ENCODE assay signal across 22 cellular contexts in the genomic region with DNA sequence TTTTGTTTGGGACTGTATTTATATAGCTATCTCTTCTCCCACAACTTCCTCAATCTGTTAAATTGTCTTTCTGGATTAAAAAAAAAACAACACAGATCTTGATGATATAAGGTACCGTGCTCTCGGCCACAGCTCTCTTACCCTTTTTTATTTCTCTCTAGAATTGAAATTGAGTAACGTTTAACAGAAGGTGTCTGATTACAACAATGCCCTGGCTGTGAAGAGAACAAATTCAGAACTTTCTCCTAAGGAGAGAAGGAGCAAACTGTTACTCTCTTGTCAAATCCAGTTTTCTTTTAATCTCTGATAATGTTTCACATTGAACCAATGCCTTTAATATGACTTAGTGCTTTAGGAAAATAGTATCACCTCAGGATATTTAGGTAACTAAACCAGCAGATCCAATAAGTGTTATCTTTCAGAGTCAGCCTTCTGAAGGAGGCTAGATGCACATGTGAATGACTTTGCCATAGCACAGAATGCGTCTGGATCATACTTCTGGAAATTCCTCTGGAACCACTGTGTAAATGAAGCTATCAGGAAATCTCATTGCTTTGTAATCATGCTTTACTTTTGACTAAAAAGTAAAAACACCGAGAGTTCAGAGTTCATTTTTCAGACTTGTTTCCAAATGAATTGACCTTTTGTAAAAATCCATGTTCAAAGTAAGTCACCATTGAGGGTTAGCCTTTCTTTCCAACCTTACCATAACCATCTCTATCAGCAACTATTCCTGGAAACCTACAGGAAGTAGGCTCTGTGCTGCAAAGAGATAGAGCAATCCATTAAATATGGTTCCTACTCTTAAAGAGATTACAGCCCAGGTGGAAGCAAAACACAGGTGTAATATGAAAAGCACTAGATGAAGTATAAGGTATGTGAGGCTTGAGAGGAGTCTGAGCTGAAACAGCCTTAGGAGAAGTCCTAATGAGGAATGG.
DNase-seq lines count a peak whose midpoint lies in the region; ATAC-seq and TF ChIP-seq lines count a peak whose summit lies in the region.
"Had no signal": no experiment of that assay in that cellular context is flagged by ENCODE, and none has a peak within 500 bp of the region (broad histone marks: within the 10 kb centered on the region; RNA-seq: fewer than 3 reads in every experiment).

No MANE protein-coding gene starts in this region.

- no peaks in the 10 kb centered on the region for H3K9me3 Mint-ChIP-seq in nephron
- H3K9me3 Mint-ChIP-seq: activated CD4-positive, alpha-beta memory T cell treated with anti-CD3 and anti-CD28 coated beads, Interleukin-2, amount 10 ng/mL, durations not matched to agents 7 days and 5 days; CD4-positive, alpha-beta T cell had no signal

- no peak overlapping the region for H3K4me3 Mint-ChIP-seq in nephron
- H3K4me3 Mint-ChIP-seq: activated CD4-positive, alpha-beta memory T cell treated with anti-CD3 and anti-CD28 coated beads, Interleukin-2, amount 10 ng/mL, durations not matched to agents 7 days and 5 days; activated naive CD8-positive, alpha-beta T cell treated with anti-CD3 and anti-CD28 coated beads, Interleukin-2, amount 10 ng/mL, durations not matched to agents 7 days and 5 days; CD4-positive, alpha-beta T cell; mesothelial cell of epicardium; natural killer cell; stimulated activated naive CD8-positive, alpha-beta T cell treated with anti-CD3 and anti-CD28 coated beads, Interleukin-15, amount 100 ng/mL, for 72 hours had no signal

- H3K4me3 ChIP-seq in choroid plexus epithelial cell (ENCODE audit: low read depth, low read length): no peak overlapping the region
- H3K4me3 ChIP-seq: GM23248, left lung, tibial artery had no signal

- peak overlapping the region in 2 of 3 experiments; percentile 5 to 29 for H3K27ac Mint-ChIP-seq in nephron
- H3K27ac Mint-ChIP-seq: activated CD4-positive, alpha-beta memory T cell treated with anti-CD3 and anti-CD28 coated beads, Interleukin-2, amount 10 ng/mL, durations not matched to agents 7 days and 5 days; activated naive CD8-positive, alpha-beta T cell treated with anti-CD3 and anti-CD28 coated beads, Interleukin-2, amount 10 ng/mL, durations not matched to agents 7 days and 5 days; CD4-positive, alpha-beta T cell; mesothelial cell of epicardium; natural killer cell had no signal

- DNase-seq in Caki2 (ENCODE audit: low read depth): peak; percentile 77
- peak; percentile 64 for DNase-seq in HT-29 (ENCODE audit: low spot score)
- peak; percentile 11 for DNase-seq in choroid plexus epithelial cell (ENCODE audit: low read depth)
- no peak for DNase-seq in NCI-H187 (lab: John Stamatoyannopoulos, UW)
- no peak for DNase-seq in Right ventricle myocardium superior
- no peak for DNase-seq in activated CD4-positive, alpha-beta T cell treated with anti-CD3 and anti-CD28 coated beads for 48 hours
- DNase-seq: activated CD4-positive, alpha-beta memory T cell treated with anti-CD3 and anti-CD28 coated beads, Interleukin-2, amount 10 ng/mL, durations not matched to agents 7 days and 5 days; activated naive CD8-positive, alpha-beta T cell treated with anti-CD3 and anti-CD28 coated beads, Interleukin-2, amount 10 ng/mL, durations not matched to agents 7 days and 5 days; CD4-positive, alpha-beta T cell; DND-41; GM23248; head of caudate nucleus; left lung; MV-4-11; natural killer cell; NCI-H187 treated with DMSO at 0.1 percent for 48 hours; stimulated activated CD4-positive, alpha-beta T cell treated with anti-CD3 and anti-CD28 coated beads, Interleukin-15, amount 100 ng/mL, for 24 hours; stimulated activated naive CD8-positive, alpha-beta T cell treated with anti-CD3 and anti-CD28 coated beads, Interleukin-15, amount 100 ng/mL, for 72 hours; tibial artery had no signal

- peaks cover 17% of the 10 kb centered on the region for H3K4me1 Mint-ChIP-seq in nephron
- H3K4me1 Mint-ChIP-seq: activated CD4-positive, alpha-beta memory T cell treated with anti-CD3 and anti-CD28 coated beads, Interleukin-2, amount 10 ng/mL, durations not matched to agents 7 days and 5 days; natural killer cell; stimulated activated naive CD8-positive, alpha-beta T cell treated with anti-CD3 and anti-CD28 coated beads, Interleukin-15, amount 100 ng/mL, for 72 hours had no signal

- intact Hi-C loops in Right ventricle myocardium superior (cut with DNase I): no loop called here

- H3K27me3 Mint-ChIP-seq in nephron (ENCODE audit: low read depth): peaks cover 4% of the 10 kb centered on the region

- no peak for TF ChIP-seq CTCF in choroid plexus epithelial cell (conservative IDR thresholded peaks at IDR 0.05; ENCODE audit: low read depth, low read length)
- no peak for TF ChIP-seq CTCF in nephron (IDR thresholded peaks at IDR 0.05; ENCODE audit: unreplicated experiment in 3 of 3)

- in situ Hi-C loops in Caki2 (cut with HindIII; ENCODE audit: low pct_unique_long_range_greater_than_20kb, low sequenced_read_pairs): no loop called here

- no peak for ATAC-seq in Right ventricle myocardium superior (ENCODE audit: poor library complexity)
- ATAC-seq: left lung; natural killer cell; Panc1; stimulated activated naive CD8-positive, alpha-beta T cell treated with anti-CD3 and anti-CD28 coated beads, Interleukin-15, amount 100 ng/mL, for 72 hours had no signal

- H3K36me3 Mint-ChIP-seq in nephron (ENCODE audit: low read depth): no peaks in the 10 kb centered on the region
- H3K36me3 Mint-ChIP-seq: activated naive CD8-positive, alpha-beta T cell treated with anti-CD3 and anti-CD28 coated beads, Interleukin-2, amount 10 ng/mL, durations not matched to agents 7 days and 5 days; mesothelial cell of epicardium; natural killer cell had no signal

Comparison
In these comparisons a context has a peak if more than half of its experiments do, and no peak if none do; other contexts are left out.
1. DNase-seq: peak in Caki2 (single experiment), HT-29 (single experiment) and choroid plexus epithelial cell (single experiment); none in NCI-H187 (0 of 2), Right ventricle myocardium superior (single experiment) and activated CD4-positive, alpha-beta T cell treated with anti-CD3 and anti-CD28 coated beads for 48 hours (single experiment).